In the genomic region with DNA sequence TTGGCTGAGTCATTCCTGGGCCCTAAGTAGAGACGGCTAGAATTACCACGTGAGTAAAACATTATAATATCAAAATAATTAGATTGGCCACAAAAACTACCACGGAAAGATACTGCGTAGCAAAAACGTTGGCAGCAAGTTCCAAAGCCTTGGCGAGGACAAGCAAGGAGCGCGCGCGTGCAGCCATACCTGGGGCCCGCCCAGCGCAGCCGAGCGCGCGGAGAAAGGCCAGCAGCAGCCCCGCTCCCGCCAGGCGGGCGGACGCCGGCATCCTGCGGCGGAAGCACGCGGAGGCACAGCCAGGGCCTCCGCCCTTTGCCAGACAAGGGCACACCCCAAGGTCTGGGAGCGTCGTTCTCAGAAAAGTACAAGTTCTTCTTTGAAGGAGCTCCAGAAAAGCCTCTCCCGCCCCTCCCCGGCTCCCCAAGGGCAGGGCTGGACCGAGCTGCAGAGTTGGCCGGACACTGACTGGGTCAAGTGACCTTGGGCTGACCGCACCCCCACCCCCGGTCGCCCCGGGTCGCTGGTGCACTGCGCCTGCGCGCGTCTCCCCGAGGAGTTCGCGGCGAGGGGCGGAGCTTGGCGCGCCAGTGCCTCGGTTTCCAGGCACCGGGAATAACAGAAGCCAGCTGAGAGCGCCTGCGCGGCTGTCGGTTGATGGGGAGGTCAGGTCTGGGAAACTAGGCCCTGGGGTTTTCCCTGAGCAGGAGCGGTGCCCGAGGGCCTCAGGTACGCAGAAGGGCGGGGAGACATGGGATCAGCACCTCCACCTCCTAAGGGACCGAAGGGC, we compare ENCODE assay signal across 8 cellular contexts. TPM values are rescaled to one million over a fixed set of nuclear protein-coding genes. Genes with fewer than 3 reads are reported as not detected.
DNase-seq lines count a peak whose midpoint lies in the region; ATAC-seq, FAIRE-seq and TF ChIP-seq lines count a peak whose summit lies in the region.

A gene with protein sequence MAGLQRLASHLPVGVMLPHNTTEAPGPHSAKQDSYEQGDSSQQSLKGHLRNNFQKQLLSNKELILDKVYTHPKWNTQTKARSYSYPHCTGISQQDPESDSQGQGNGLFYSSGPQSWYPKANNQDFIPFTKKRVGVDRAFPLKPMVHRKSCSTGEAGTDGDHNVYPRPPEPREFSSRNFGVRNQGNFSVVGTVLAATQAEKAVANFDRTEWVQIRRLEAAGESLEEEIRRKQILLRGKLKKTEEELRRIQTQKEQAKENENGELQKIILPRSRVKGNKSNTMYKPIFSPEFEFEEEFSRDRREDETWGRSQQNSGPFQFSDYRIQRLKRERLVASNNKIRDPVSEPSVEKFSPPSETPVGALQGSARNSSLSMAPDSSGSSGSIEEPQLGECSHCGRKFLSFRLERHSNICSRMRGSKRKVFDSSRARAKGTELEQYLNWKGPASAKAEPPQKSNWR (plus strand): TSS at position 621 of the 790 bp plus-strand sequence. CDS start 933 bp downstream, outside the sequence.

- H3K4me3 ChIP-seq in GM12864 (ENCODE audit: low read depth, low read length): peak within 1 kb of the TSS; percentile 70
- H3K4me3 ChIP-seq in bronchial epithelial cell (ENCODE audit: low read depth, low read length): peak within 1 kb of the TSS; percentile 53
- H3K4me3 ChIP-seq in skeletal muscle tissue (ENCODE audit: low read length in 3 of 3): peak within 1 kb of the TSS; percentile 78 to 90 (median 80)

- FAIRE-seq in bronchial epithelial cell (lab: Jason Lieb, UNC): no peak

- ATAC-seq in HG02678 (IDR thresholded peaks at IDR 0.05; ENCODE audit: unreplicated experiment): peak; percentile 69
- ATAC-seq in HG03378 (IDR thresholded peaks at IDR 0.05; ENCODE audit: unreplicated experiment): no peak

- peak within 1 kb of the TSS; percentile 94 for H3K27ac ChIP-seq in VCaP
- peak within 1 kb of the TSS; percentile 97 for H3K27ac ChIP-seq in skeletal muscle tissue (ENCODE audit: low read depth, low read length)

- no peaks in the 10 kb centered on the region for H3K9me3 ChIP-seq in skeletal muscle tissue (ENCODE audit: control insufficient read depth in 3 of 3, low read length in 3 of 3)

- DNase-seq in GM12864 (ENCODE audit: low read depth): peak; percentile 34
- peak; percentile 77 for DNase-seq in NCI-H2029 (lab: John Stamatoyannopoulos, UW)
- peak; percentile 78 for DNase-seq in bronchial epithelial cell (ENCODE audit: low read depth)
- DNase-seq in iPS-NIHi7 (ENCODE audit: extremely low spot score): peak; percentile 95

- H3K4me1 ChIP-seq in skeletal muscle tissue (ENCODE audit: control insufficient read depth in 3 of 3, insufficient read depth in 3 of 3, low read length in 3 of 3): peaks cover 24 to 60% (median 35%) of the 10 kb centered on the region in 3 donors

- no peak for TF ChIP-seq CTCF in GM12864 (IDR thresholded peaks at IDR 0.05; ENCODE audit: low read depth, low read length, missing control alignments)
- no peak for TF ChIP-seq CTCF in VCaP (conservative IDR thresholded peaks at IDR 0.05)
- no peak for TF ChIP-seq CTCF in bronchial epithelial cell (IDR thresholded peaks at IDR 0.05; ENCODE audit: insufficient read depth, low read length, severe bottlenecking)

- no peaks in the 10 kb centered on the region for H3K27me3 ChIP-seq in bronchial epithelial cell (ENCODE audit: control insufficient read depth, insufficient read depth, low read length)
- no peaks in the 10 kb centered on the region for H3K27me3 ChIP-seq in skeletal muscle tissue (ENCODE audit: control insufficient read depth in 3 of 3, insufficient read depth in 3 of 3, low read length in 3 of 3)

- peak within 1 kb of the TSS; percentile 85 to 92 (median 88) for H3K9ac ChIP-seq in skeletal muscle tissue (ENCODE audit: low read depth in 1 of 3, low read length in 3 of 3)

- no peaks in the 10 kb centered on the region for H3K36me3 ChIP-seq in bronchial epithelial cell (ENCODE audit: control insufficient read depth, insufficient read depth, low read length)
- H3K36me3 ChIP-seq in skeletal muscle tissue (ENCODE audit: control insufficient read depth in 3 of 3, insufficient read depth in 3 of 3, low read length in 3 of 3): peaks cover 0 to 6% (median 0%) of the 10 kb centered on the region in 3 donors

RNA-seq across cellular contexts. Expression of the gene that starts here (rescaled TPM):
- total RNA-seq in bronchial epithelial cell (0.53 and 0.90 TPM in 2 replicates), skeletal muscle tissue (under 0.01 TPM)

Comparison
In these comparisons a context has a peak if more than half of its experiments do, and no peak if none do; other contexts are left out.
1. Peak in DNase-seq and H3K4me3 ChIP-seq in bronchial epithelial cell; RNA of the gene not detected or under 1 TPM.
2. DNase-seq: peak in every context shown above with its lines; median percentile 95 in iPS-NIHi7; 78 in bronchial epithelial cell; 77 in NCI-H2029; 34 in GM12864.